ENCODE assay signal across 1 cellular context in genomic region chr3:106457278-106458210, GRCh38.
TF ChIP-seq lines count a peak whose summit lies in the region.

No MANE protein-coding gene starts in this region.

TF ChIP-seq in WTC11, 78 proteins besides CTCF, POLR2A, EP300 and RAD21 (continued from another document):
- TF ChIP-seq ZNF425 (CRISPR knock-in tag; conservative IDR thresholded peaks at IDR 0.05) (no peak), FOXJ3 (CRISPR knock-in tag; IDR thresholded peaks at IDR 0.05; ENCODE audit: borderline replicate concordance) (no peak), IRF1 (CRISPR knock-in tag; IDR thresholded peaks at IDR 0.05) (no peak), ZNF512 (CRISPR knock-in tag; IDR thresholded peaks at IDR 0.05; ENCODE audit: borderline replicate concordance) (no peak), ZNF263 (CRISPR knock-in tag; IDR thresholded peaks at IDR 0.05; ENCODE audit: low read depth) (no peak), FOXK1 (CRISPR knock-in tag; IDR thresholded peaks at IDR 0.05) (no peak), ZNF281 (CRISPR knock-in tag; IDR thresholded peaks at IDR 0.05) (no peak), ATF1 (CRISPR knock-in tag; IDR thresholded peaks at IDR 0.05) (no peak), E2F1 (CRISPR knock-in tag; IDR thresholded peaks at IDR 0.05) (no peak)
